Comparison of ENCODE assay signal across 17 cellular contexts in genomic region chr13:90375851-90376250, GRCh38.
A peak's percentile ranks its signal among the peaks of the same experiment; 100 is the strongest.
DNase-seq lines count a peak whose midpoint lies in the region; ATAC-seq and TF ChIP-seq lines count a peak whose summit lies in the region.
"Had no signal": no experiment of that assay in that cellular context is flagged by ENCODE, and none has a peak within 500 bp of the region (broad histone marks: within the 10 kb centered on the region; RNA-seq: fewer than 3 reads in every experiment).

No MANE protein-coding gene starts in this region.

- DNase-seq in AG10803 (ENCODE audit: low read depth) (peak; percentile 5), HS-27A (ENCODE audit: low read depth) (peak; percentile 20), RPMI7951 (ENCODE audit: low read depth) (peak; percentile 65), fibroblast of peridontal ligament (ENCODE audit: extremely low read depth) (peak; percentile 24), medulla oblongata (ENCODE audit: extremely low spot score) (no peak), HuH-7.5 (ENCODE audit: low spot score) (no peak)
- DNase-seq: CD8-positive, alpha-beta memory T cell; H7; KBM-7; NCI-H1048; NCI-H1436 treated with DMSO at 0.1 percent for 48 hours; NCI-H2081 treated with DMSO at 0.1 percent for 48 hours; NCI-H524; SHP77 treated with DMSO at 0.1 percent for 48 hours had no signal

- no peak overlapping the region for H3K4me3 ChIP-seq in AG10803 (ENCODE audit: low read length)
- H3K4me3 ChIP-seq: BLaER1 treated with 17β-estradiol and CSF1 and Interleukin-3, amounts not matched to agents 10 nM and 100 nM had no signal

- no peak for TF ChIP-seq POLR2A in GM18505 (IDR thresholded peaks at IDR 0.05; ENCODE audit: borderline replicate concordance, extremely low read depth, insufficient read depth, insufficient read length)

- ATAC-seq in GM18511 (IDR thresholded peaks at IDR 0.05; ENCODE audit: unreplicated experiment) (no peak), GM18505 (IDR thresholded peaks at IDR 0.05; ENCODE audit: unreplicated experiment) (no peak)

- TF ChIP-seq CTCF in AG10803 (conservative IDR thresholded peaks at IDR 0.05; ENCODE audit: low read length) = no peak

Comparison
In these comparisons a context has a peak if more than half of its experiments do, and no peak if none do; other contexts are left out.
1. DNase-seq: peak in AG10803 (single experiment), HS-27A (single experiment), RPMI7951 (single experiment) and fibroblast of peridontal ligament (single experiment); none in medulla oblongata (single experiment) and HuH-7.5 (single experiment).